Comparison of ENCODE assay signal across 27 cellular contexts in genomic region chr2:112994648-112995047, GRCh38. TPM values are rescaled to one million over a fixed set of nuclear protein-coding genes. Genes with fewer than 3 reads are reported as not detected.
"Had no signal": no experiment of that assay in that cellular context is flagged by ENCODE, and none has a peak within 500 bp of the region (broad histone marks: within the 10 kb centered on the region; RNA-seq: fewer than 3 reads in every experiment).

No MANE protein-coding gene starts in this region.

- H3K4me3 ChIP-seq: PC-9 had no signal

- ATAC-seq: activated CD8-positive, alpha-beta T cell treated with anti-CD3 and anti-CD28 coated beads for 36 hours; Right ventricle myocardium inferior; WTC11 had no signal

- H3K4me2 ChIP-seq: PC-9 had no signal

- H3K27me3 ChIP-seq: brain microvascular endothelial cell had no signal

- H3K4me1 Mint-ChIP-seq: WTC11 had no signal

- H3K27ac Mint-ChIP-seq: WTC11 had no signal

- H3K4me3 Mint-ChIP-seq: WTC11 had no signal

- DNase-seq: activated CD4-positive, alpha-beta T cell treated with anti-CD3 and anti-CD28 coated beads for 4 hours; amniotic stem cell; aorta; brain microvascular endothelial cell; Karpas-422; NCI-H1092; NCI-H1436 treated with DMSO at 0.1 percent for 48 hours; NCI-H1694 treated with DMSO at 0.1 percent for 48 hours; NCI-H2029; NCI-H345; NCI-H524 treated with DMSO at 0.1 percent for 48 hours; NK-92 treated with Interleukin-12 subunit alpha and Interleukin-12 subunit beta, amount 100 ng/mL, for 24 hours; PC-9; SW 1271 had no signal

- H2AFZ ChIP-seq: PC-9 had no signal

- H3K27ac ChIP-seq: brain microvascular endothelial cell, PC-9, RWPE1 had no signal

- H3K36me3 ChIP-seq: brain microvascular endothelial cell had no signal

- H3K27me3 Mint-ChIP-seq: activated CD8-positive, alpha-beta T cell treated with anti-CD3 and anti-CD28 coated beads for 36 hours; activated naive CD4-positive, alpha-beta T cell treated with anti-CD3 and anti-CD28 coated beads, Interleukin-2, amount 50 U/mL, for 24 hours; activated T-helper 17 cell treated with anti-CD3 and anti-CD28 coated beads, Interleukin-2, amount 50 U/mL, for 72 hours had no signal

RNA-seq across cellular contexts. Expression of gene IL36A, which starts 10.6 kb away (rescaled TPM):
- total RNA-seq: activated CD8-positive, alpha-beta memory T cell treated with anti-CD3 and anti-CD28 coated beads for 36 hours; activated CD8-positive, alpha-beta T cell treated with anti-CD3 and anti-CD28 coated beads for 36 hours; activated T-helper 17 cell treated with anti-CD3 and anti-CD28 coated beads, Interleukin-2, amount 50 U/mL, for 72 hours; aorta; cerebellum; MCF 10A; NCI-H460; OCI-LY7; PC-9; Right ventricle myocardium inferior; WTC11 had no signal
- polyA plus RNA-seq: aorta had no signal

RNA-seq across cellular contexts. Expression of gene IL36G, which starts 16.8 kb away (rescaled TPM):
- total RNA-seq: activated CD8-positive, alpha-beta memory T cell treated with anti-CD3 and anti-CD28 coated beads for 36 hours; activated CD8-positive, alpha-beta T cell treated with anti-CD3 and anti-CD28 coated beads for 36 hours; activated T-cell treated with anti-CD3 and anti-CD28 coated beads, Interleukin-2, amount 50 U/mL, for 72 hours; aorta; cerebellum; MCF 10A; NCI-H460; OCI-LY7; PC-9; Right ventricle myocardium inferior; T-helper 1 cell treated with Interleukin-12 subunit alpha and Interleukin-12 subunit beta and Interleukin-4 antibody, amounts not matched to agents 30 ng/mL and 1 ng/mL, for 36 hours; WTC11 had no signal
- polyA plus RNA-seq: aorta had no signal

RNA-seq across cellular contexts. Expression of gene IL36B, which starts 58.0 kb away (rescaled TPM):
- total RNA-seq: activated CD8-positive, alpha-beta memory T cell treated with anti-CD3 and anti-CD28 coated beads for 36 hours; activated CD8-positive, alpha-beta T cell treated with anti-CD3 and anti-CD28 coated beads for 36 hours; activated T-cell treated with anti-CD3 and anti-CD28 coated beads, Interleukin-2, amount 50 U/mL, for 72 hours; activated T-helper 17 cell treated with anti-CD3 and anti-CD28 coated beads, Interleukin-2, amount 50 U/mL, for 72 hours; aorta; cerebellum; MCF 10A; NCI-H460; OCI-LY7; PC-9; Right ventricle myocardium inferior; T-helper 1 cell treated with Interleukin-12 subunit alpha and Interleukin-12 subunit beta and Interleukin-4 antibody, amounts not matched to agents 30 ng/mL and 1 ng/mL, for 36 hours; WTC11 had no signal
- polyA plus RNA-seq: aorta had no signal
